ENCODE assay signal across 18 cellular contexts in genomic region chr7:134907000-134907399, GRCh38.
DNase-seq lines count a peak whose midpoint lies in the region; ATAC-seq and TF ChIP-seq lines count a peak whose summit lies in the region.
"Had no signal": no experiment of that assay in that cellular context is flagged by ENCODE, and none has a peak within 500 bp of the region (broad histone marks: within the 10 kb centered on the region; RNA-seq: fewer than 3 reads in every experiment).

No MANE protein-coding gene starts in this region.

- no peaks in the 10 kb centered on the region for H3K36me3 ChIP-seq in GM23338 (ENCODE audit: insufficient read depth)
- peaks cover 0 to 3% (median 0%) of the 10 kb centered on the region in 4 donors for H3K36me3 ChIP-seq in esophagus muscularis mucosa
- no peaks in the 10 kb centered on the region for H3K36me3 ChIP-seq in Caco-2 (ENCODE audit: control insufficient read depth, insufficient read depth, low read length)
- H3K36me3 ChIP-seq: gastrocnemius medialis had no signal

- peaks cover 20% of the 10 kb centered on the region for H3K4me1 Mint-ChIP-seq in GM23338
- H3K4me1 Mint-ChIP-seq in osteocyte (ENCODE audit: unreplicated experiment), result peaks cover 58% of the 10 kb centered on the region
- H3K4me1 Mint-ChIP-seq in Caco-2 (ENCODE audit: low read depth, unreplicated experiment), result peaks cover 42% of the 10 kb centered on the region

- H3F3A ChIP-seq in GM23338 (replicated peaks; ENCODE audit: low read depth), result no peaks in the 10 kb centered on the region

- intact Hi-C loops in esophagus muscularis mucosa (cut with DNase I) (no loop called here), Caco-2 (cut with micrococcal nuclease; ENCODE audit: unreplicated experiment) (no loop called here)

- ATAC-seq in GM23338, result no peak
- ATAC-seq: CD8-positive, alpha-beta T cell; gastrocnemius medialis had no signal

- no TSS peak for BruUV-seq in Caco-2 (replicated peaks; lab: Mats Ljungman, UMichigan)

- H3K4me1 ChIP-seq in GM23338 (ENCODE audit: insufficient read depth) (peaks cover 8% of the 10 kb centered on the region; the same call in 1 of the 2 replicates), esophagus muscularis mucosa (peaks cover 46 to 100% (median 88%) of the 10 kb centered on the region in 4 donors), Caco-2 (peaks cover 51% of the 10 kb centered on the region)

- DNase-seq in GM23338 (ENCODE audit: low spot score), result no peak
- peak; percentile 63 for DNase-seq in NCI-H82 (lab: John Stamatoyannopoulos, UW)
- no peak for DNase-seq in esophagus muscularis mucosa (ENCODE audit: extremely low spot score)
- DNase-seq in osteocyte (ENCODE audit: extremely low spot score, unreplicated experiment), result no peak
- no peak for DNase-seq in Caco-2
- no peak for DNase-seq in HuH-7 (ENCODE audit: low spot score)
- DNase-seq in NCI-H2196 (lab: John Stamatoyannopoulos, UW; ENCODE audit: unreplicated experiment), result no peak
- DNase-seq in NCI-H1694 treated with DMSO at 0.1 percent for 48 hours (lab: John Stamatoyannopoulos, UW), result no peak
- DNase-seq: activated effector memory CD4-positive, alpha-beta T cell treated with Interleukin-2 at 50 U/mL for 16 hours; amniotic stem cell; CD8-positive, alpha-beta T cell; gastrocnemius medialis; NCI-H187 treated with DMSO at 0.1 percent for 48 hours; nucleus accumbens; T-helper 1 cell had no signal

- H3K9me3 ChIP-seq in esophagus muscularis mucosa, result no peaks in the 10 kb centered on the region
- no peaks in the 10 kb centered on the region for H3K9me3 ChIP-seq in Caco-2
- H3K9me3 ChIP-seq: gastrocnemius medialis, mucosa of descending colon had no signal

- peaks cover 3% of the 10 kb centered on the region; the same call in 1 of the 3 replicates for H3K36me3 Mint-ChIP-seq in GM23338 (ENCODE audit: low read depth)
- H3K36me3 Mint-ChIP-seq in osteocyte (ENCODE audit: unreplicated experiment), result peaks cover 42% of the 10 kb centered on the region
- H3K36me3 Mint-ChIP-seq in Caco-2 (ENCODE audit: insufficient read depth, unreplicated experiment), result peaks cover 49% of the 10 kb centered on the region
- H3K36me3 Mint-ChIP-seq: CD8-positive, alpha-beta T cell had no signal

- no peaks in the 10 kb centered on the region; the same call in none of the 2 replicates for H4K20me1 ChIP-seq in GM23338 (replicated peaks; ENCODE audit: insufficient read depth)

- POLR2A ChIA-PET in Caco-2 (lab: Charles Lee), result no interaction called here

- H3K9me2 ChIP-seq in GM23338 (ENCODE audit: insufficient read depth), result no peaks in the 10 kb centered on the region

- H3K27me3 Mint-ChIP-seq in GM23338 (ENCODE audit: insufficient read depth, low read depth, poor library complexity), result peaks cover 4% of the 10 kb centered on the region
- H3K27me3 Mint-ChIP-seq in osteocyte (ENCODE audit: unreplicated experiment), result no peaks in the 10 kb centered on the region
- no peaks in the 10 kb centered on the region for H3K27me3 Mint-ChIP-seq in Caco-2 (ENCODE audit: insufficient read depth, unreplicated experiment)
- H3K27me3 Mint-ChIP-seq: IgD-negative memory B cell had no signal

- no peaks in the 10 kb centered on the region for H3K9me3 Mint-ChIP-seq in GM23338
- H3K9me3 Mint-ChIP-seq in osteocyte (ENCODE audit: unreplicated experiment), result no peaks in the 10 kb centered on the region
- H3K9me3 Mint-ChIP-seq in Caco-2 (ENCODE audit: unreplicated experiment), result no peaks in the 10 kb centered on the region
- H3K9me3 Mint-ChIP-seq: CD8-positive, alpha-beta T cell; IgD-negative memory B cell had no signal

- no peak overlapping the region for H3K4me2 ChIP-seq in GM23338

- H3K27ac ChIP-seq in GM23338 (ENCODE audit: low read depth) (peak overlapping the region; percentile 23; the same call in 1 of the 2 replicates), esophagus muscularis mucosa (replicated peaks in 1 of 4) (peak overlapping the region; percentile 62 to 89 (median 76))
- H3K27ac ChIP-seq: gastrocnemius medialis, VCaP had no signal

- H3K79me2 ChIP-seq in GM23338 (replicated peaks; ENCODE audit: insufficient read depth), result peaks cover 56% of the 10 kb centered on the region

- TF ChIP-seq CTCF in GM23338 (conservative IDR thresholded peaks at IDR 0.05; ENCODE audit: low read depth in 2 of 2) (no peak), esophagus muscularis mucosa (IDR thresholded peaks at IDR 0.05) (no peak), osteocyte (IDR thresholded peaks at IDR 0.05) (no peak), Caco-2 (IDR thresholded peaks at IDR 0.05; ENCODE audit: insufficient read depth in 1 of 2, low read depth in 1 of 2, low read length in 1 of 2, severe bottlenecking in 1 of 2, unreplicated experiment in 1 of 2) (no peak)

- H3K27ac Mint-ChIP-seq in GM23338 (no peak overlapping the region; the same call in 1 of the 2 replicates), osteocyte (ENCODE audit: unreplicated experiment) (peak overlapping the region; percentile 57), Caco-2 (ENCODE audit: unreplicated experiment) (no peak overlapping the region)
- H3K27ac Mint-ChIP-seq: CD8-positive, alpha-beta T cell; IgD-negative memory B cell had no signal

- TF ChIP-seq POLR2A in esophagus muscularis mucosa (IDR thresholded peaks at IDR 0.05; ENCODE audit: low read depth), result no peak

- no peak overlapping the region for H3K4me3 Mint-ChIP-seq in GM23338
- no peak overlapping the region for H3K4me3 Mint-ChIP-seq in osteocyte (ENCODE audit: unreplicated experiment)
- H3K4me3 Mint-ChIP-seq in Caco-2 (ENCODE audit: unreplicated experiment), result no peak overlapping the region
- H3K4me3 Mint-ChIP-seq: CD8-positive, alpha-beta T cell; IgD-negative memory B cell had no signal

- H3K27me3 ChIP-seq in GM23338 (ENCODE audit: insufficient read depth) (no peaks in the 10 kb centered on the region), esophagus muscularis mucosa (no peaks in the 10 kb centered on the region), Caco-2 (replicated peaks; ENCODE audit: control insufficient read depth, insufficient read depth, low read length) (no peaks in the 10 kb centered on the region)
- H3K27me3 ChIP-seq: gastrocnemius medialis had no signal

- no peak for TF ChIP-seq EP300 in esophagus muscularis mucosa (IDR thresholded peaks at IDR 0.05)

- H3K4me3 ChIP-seq in GM23338 (no peak overlapping the region), esophagus muscularis mucosa (no peak overlapping the region), Caco-2 (ENCODE audit: low read depth, low read length) (no peak overlapping the region)
- H3K4me3 ChIP-seq: gastrocnemius medialis, mucosa of descending colon had no signal

- no peak overlapping the region for H2AFZ ChIP-seq in GM23338

- CTCF ChIA-PET in Caco-2 (lab: Charles Lee), result no interaction called here

- 62% methylated on average over 4 of the region's 4 CpGs for WGBS in esophagus muscularis mucosa

TF ChIP-seq in GM23338, 12 proteins besides CTCF, POLR2A, EP300 and RAD21 (continues in another document):
- TF ChIP-seq, protein P1, sequence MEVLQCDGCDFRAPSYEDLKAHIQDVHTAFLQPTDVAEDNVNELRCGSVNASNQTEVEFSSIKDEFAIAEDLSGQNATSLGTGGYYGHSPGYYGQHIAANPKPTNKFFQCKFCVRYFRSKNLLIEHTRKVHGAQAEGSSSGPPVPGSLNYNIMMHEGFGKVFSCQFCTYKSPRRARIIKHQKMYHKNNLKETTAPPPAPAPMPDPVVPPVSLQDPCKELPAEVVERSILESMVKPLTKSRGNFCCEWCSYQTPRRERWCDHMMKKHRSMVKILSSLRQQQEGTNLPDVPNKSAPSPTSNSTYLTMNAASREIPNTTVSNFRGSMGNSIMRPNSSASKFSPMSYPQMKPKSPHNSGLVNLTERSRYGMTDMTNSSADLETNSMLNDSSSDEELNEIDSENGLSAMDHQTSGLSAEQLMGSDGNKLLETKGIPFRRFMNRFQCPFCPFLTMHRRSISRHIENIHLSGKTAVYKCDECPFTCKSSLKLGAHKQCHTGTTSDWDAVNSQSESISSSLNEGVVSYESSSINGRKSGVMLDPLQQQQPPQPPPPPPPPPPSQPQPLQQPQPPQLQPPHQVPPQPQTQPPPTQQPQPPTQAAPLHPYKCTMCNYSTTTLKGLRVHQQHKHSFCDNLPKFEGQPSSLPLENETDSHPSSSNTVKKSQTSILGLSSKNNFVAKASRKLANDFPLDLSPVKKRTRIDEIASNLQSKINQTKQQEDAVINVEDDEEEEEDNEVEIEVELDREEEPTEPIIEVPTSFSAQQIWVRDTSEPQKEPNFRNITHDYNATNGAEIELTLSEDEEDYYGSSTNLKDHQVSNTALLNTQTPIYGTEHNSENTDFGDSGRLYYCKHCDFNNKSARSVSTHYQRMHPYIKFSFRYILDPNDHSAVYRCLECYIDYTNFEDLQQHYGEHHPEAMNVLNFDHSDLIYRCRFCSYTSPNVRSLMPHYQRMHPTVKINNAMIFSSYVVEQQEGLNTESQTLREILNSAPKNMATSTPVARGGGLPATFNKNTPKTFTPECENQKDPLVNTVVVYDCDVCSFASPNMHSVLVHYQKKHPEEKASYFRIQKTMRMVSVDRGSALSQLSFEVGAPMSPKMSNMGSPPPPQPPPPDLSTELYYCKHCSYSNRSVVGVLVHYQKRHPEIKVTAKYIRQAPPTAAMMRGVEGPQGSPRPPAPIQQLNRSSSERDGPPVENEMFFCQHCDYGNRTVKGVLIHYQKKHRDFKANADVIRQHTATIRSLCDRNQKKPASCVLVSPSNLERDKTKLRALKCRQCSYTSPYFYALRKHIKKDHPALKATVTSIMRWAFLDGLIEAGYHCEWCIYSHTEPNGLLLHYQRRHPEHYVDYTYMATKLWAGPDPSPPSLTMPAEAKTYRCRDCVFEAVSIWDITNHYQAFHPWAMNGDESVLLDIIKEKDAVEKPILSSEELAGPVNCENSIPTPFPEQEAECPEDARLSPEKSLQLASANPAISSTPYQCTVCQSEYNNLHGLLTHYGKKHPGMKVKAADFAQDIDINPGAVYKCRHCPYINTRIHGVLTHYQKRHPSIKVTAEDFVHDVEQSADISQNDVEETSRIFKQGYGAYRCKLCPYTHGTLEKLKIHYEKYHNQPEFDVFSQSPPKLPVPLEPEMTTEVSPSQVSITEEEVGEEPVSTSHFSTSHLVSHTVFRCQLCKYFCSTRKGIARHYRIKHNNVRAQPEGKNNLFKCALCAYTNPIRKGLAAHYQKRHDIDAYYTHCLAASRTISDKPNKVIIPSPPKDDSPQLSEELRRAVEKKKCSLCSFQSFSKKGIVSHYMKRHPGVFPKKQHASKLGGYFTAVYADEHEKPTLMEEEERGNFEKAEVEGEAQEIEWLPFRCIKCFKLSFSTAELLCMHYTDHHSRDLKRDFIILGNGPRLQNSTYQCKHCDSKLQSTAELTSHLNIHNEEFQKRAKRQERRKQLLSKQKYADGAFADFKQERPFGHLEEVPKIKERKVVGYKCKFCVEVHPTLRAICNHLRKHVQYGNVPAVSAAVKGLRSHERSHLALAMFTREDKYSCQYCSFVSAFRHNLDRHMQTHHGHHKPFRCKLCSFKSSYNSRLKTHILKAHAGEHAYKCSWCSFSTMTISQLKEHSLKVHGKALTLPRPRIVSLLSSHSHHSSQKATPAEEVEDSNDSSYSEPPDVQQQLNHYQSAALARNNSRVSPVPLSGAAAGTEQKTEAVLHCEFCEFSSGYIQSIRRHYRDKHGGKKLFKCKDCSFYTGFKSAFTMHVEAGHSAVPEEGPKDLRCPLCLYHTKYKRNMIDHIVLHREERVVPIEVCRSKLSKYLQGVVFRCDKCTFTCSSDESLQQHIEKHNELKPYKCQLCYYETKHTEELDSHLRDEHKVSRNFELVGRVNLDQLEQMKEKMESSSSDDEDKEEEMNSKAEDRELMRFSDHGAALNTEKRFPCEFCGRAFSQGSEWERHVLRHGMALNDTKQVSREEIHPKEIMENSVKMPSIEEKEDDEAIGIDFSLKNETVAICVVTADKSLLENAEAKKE (CRISPR knock-in tag; IDR thresholded peaks at IDR 0.05), result no peak
